8 cellular contexts compared by ENCODE assay signal in genomic region chr1:23530750-23531651, GRCh38. TPM values are rescaled to one million over a fixed set of nuclear protein-coding genes. Genes with fewer than 3 reads are reported as not detected.
DNase-seq lines count a peak whose midpoint lies in the region; ATAC-seq and TF ChIP-seq lines count a peak whose summit lies in the region.

TSS of gene E2F2 (minus strand) at chr1:23531233. CDS start at chr1:23530793, 440 bp downstream.

- intact Hi-C loops in left cardiac atrium (cut with DNase I) (no loop called here), prostate gland (cut with DNase I) (no loop called here)

- H3K27me3 ChIP-seq in adipocyte (replicated peaks; ENCODE audit: control insufficient read depth, insufficient read depth, low read length), result peaks cover 11% of the 10 kb centered on the region
- H3K27me3 ChIP-seq in prostate gland (replicated peaks; ENCODE audit: insufficient read depth), result no peaks in the 10 kb centered on the region

- H3K27ac ChIP-seq in prostate gland, result no peak within 1 kb of the TSS
- H3K27ac ChIP-seq in urinary bladder (ENCODE audit: low read depth), result no peak within 1 kb of the TSS

- DNase-seq in DMS79 (lab: John Stamatoyannopoulos, UW) (peak; percentile 87), H4 (ENCODE audit: low spot score) (peak; percentile 84), NCI-H1417 treated with DMSO at 0.1 percent for 48 hours (lab: John Stamatoyannopoulos, UW) (peak; percentile 70), T-helper 1 cell (peak; percentile 71 to 97 (median 80)), adipocyte (ENCODE audit: low read depth) (peak; percentile 96), left cardiac atrium (peak; percentile 88), prostate gland (ENCODE audit: low spot score) (peak; percentile 84)

- TF ChIP-seq POLR2A in prostate gland (IDR thresholded peaks at IDR 0.05), result peak; percentile 17

- H3K9ac ChIP-seq in adipocyte (ENCODE audit: low read length), result peak within 1 kb of the TSS; percentile 69

- peaks cover 21% of the 10 kb centered on the region for H3K4me1 ChIP-seq in adipocyte (ENCODE audit: control insufficient read depth, insufficient read depth, low read length)
- peaks cover 8% of the 10 kb centered on the region for H3K4me1 ChIP-seq in prostate gland (replicated peaks)
- H3K4me1 ChIP-seq in urinary bladder (ENCODE audit: insufficient read depth), result no peaks in the 10 kb centered on the region

- peak within 1 kb of the TSS; percentile 71 for H3K4me3 ChIP-seq in adipocyte (ENCODE audit: low read length)
- peak within 1 kb of the TSS; percentile 31 to 40 for H3K4me3 ChIP-seq in prostate gland
- H3K4me3 ChIP-seq in urinary bladder (ENCODE audit: low read depth, low read length), result peak within 1 kb of the TSS; percentile 34

- H3K9me3 ChIP-seq in adipocyte (ENCODE audit: control insufficient read depth, low read length) (no peaks in the 10 kb centered on the region), prostate gland (no peaks in the 10 kb centered on the region)

- peak in 1 of 4 experiments; percentile 14 for TF ChIP-seq CTCF in prostate gland (IDR thresholded peaks at IDR 0.05)

- H3K36me3 ChIP-seq in adipocyte (ENCODE audit: control insufficient read depth, insufficient read depth, low read length, severe bottlenecking) (no peaks in the 10 kb centered on the region), prostate gland (no peaks in the 10 kb centered on the region), urinary bladder (ENCODE audit: insufficient read depth) (no peaks in the 10 kb centered on the region)

- WGBS in prostate gland, result under 1% methylated on average over 79 of the region's 88 CpGs
- WGBS in urinary bladder, result under 1% methylated on average over 88 of the region's 88 CpGs

- ATAC-seq in left cardiac atrium, result peak; percentile 79 to 91

RNA-seq across cellular contexts. Expression of gene E2F2, which starts in this region (rescaled TPM):
- total RNA-seq in H4 (2014; rRNA removed; shearing (Covaris generic)), result 4.4 and 5.2 TPM in 2 replicates
- total RNA-seq in left cardiac atrium (1 to 10 TPM in 1 of 2 donors, under 1 TPM in 1; 0.18 to 1.3 TPM), prostate gland (1 to 10 TPM; 1.0 to 4.1 TPM), urinary bladder (2.9 TPM)
- polyA plus RNA-seq in urinary bladder, result 0.08 TPM
